In genomic region chr1:158040323-158040722, GRCh38 we compare ENCODE assay signal across 1 cellular context.
TF ChIP-seq lines count a peak whose summit lies in the region.

No MANE protein-coding gene starts in this region.

TF ChIP-seq in HepG2, 621 proteins besides CTCF, POLR2A, EP300 and RAD21 (continued from another document):
- TF ChIP-seq MAFF (IDR thresholded peaks at IDR 0.05; ENCODE audit: low read depth, low read length) (peak; percentile 80), NONO (IDR thresholded peaks at IDR 0.05) (no peak), NONO (CRISPR knock-in tag; conservative IDR thresholded peaks at IDR 0.05) (no peak), CEBPG (CRISPR knock-in tag; IDR thresholded peaks at IDR 0.05) (no peak)
